Comparison of ENCODE assay signal across 7 cellular contexts in the genomic region with DNA sequence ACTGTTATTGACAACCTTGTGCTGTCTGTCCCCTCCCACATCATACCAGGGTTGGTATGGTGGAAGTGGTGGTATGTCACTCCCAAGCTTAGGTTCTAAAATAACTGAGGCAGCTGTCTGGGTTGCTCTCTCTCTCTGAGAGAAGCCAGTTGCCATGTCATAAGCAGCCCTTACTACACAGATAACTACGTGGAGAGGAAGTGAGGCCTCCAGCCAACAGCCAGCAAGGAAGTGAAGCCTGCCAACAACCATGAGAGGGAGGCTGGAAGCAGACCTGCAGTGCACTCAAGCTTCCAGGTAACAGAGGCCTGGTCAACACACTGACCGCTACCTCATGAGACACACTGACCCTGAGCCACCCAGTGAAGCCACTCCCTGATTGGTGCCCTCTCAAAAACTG. TPM values are rescaled to one million over a fixed set of nuclear protein-coding genes. Genes with fewer than 3 reads are reported as not detected.
DNase-seq lines count a peak whose midpoint lies in the region; ATAC-seq and TF ChIP-seq lines count a peak whose summit lies in the region.

No MANE protein-coding gene starts in this region.

- no peak overlapping the region for H3K9ac ChIP-seq in neuronal stem cell (ENCODE audit: low read depth, low read length, poor library complexity)

- WGBS in adrenal gland, 4 donors: 33 to 50% (median 43%) methylated on average over 2 of the region's 2 CpGs
- WGBS in neuronal stem cell (ENCODE audit: extremely low coverage in 2 of 2, insufficient read length in 2 of 2, insufficient replicate concordance in 1 of 2), 2 donors: no CpG with 5 or more reads among the region's 2 CpGs
- 57% methylated on average over 2 of the region's 2 CpGs; no CpG with 5 or more reads in 1 of the 2 donors for WGBS in transverse colon (ENCODE audit: low coverage in 1 of 2), 2 donors

- no peak overlapping the region for H3K4ac ChIP-seq in neuronal stem cell (ENCODE audit: low read length)

- no peak overlapping the region for H2AK5ac ChIP-seq in neuronal stem cell (ENCODE audit: low read depth, low read length)

- H3K23ac ChIP-seq in neuronal stem cell (ENCODE audit: low read depth, low read length, poor library complexity): no peak overlapping the region

- H2BK120ac ChIP-seq in neuronal stem cell (ENCODE audit: low read depth, low read length): no peak overlapping the region

- DNase-seq in adrenal gland: peak; percentile 37 to 81 (median 52)
- no peak for DNase-seq in neuronal stem cell (ENCODE audit: low spot score)
- no peak for DNase-seq in NCI-H187 treated with DMSO at 0.1 percent for 48 hours (lab: John Stamatoyannopoulos, UW)
- no peak for DNase-seq in Peyer's patch
- no peak for DNase-seq in transverse colon

- TF ChIP-seq POLR2A in adrenal gland (IDR thresholded peaks at IDR 0.05) (no peak), Peyer's patch (IDR thresholded peaks at IDR 0.05) (no peak), transverse colon (IDR thresholded peaks at IDR 0.05) (no peak)

- H2AFZ ChIP-seq in neuronal stem cell (ENCODE audit: low read length): no peak overlapping the region

- H4K8ac ChIP-seq in neuronal stem cell (ENCODE audit: low read depth, low read length): no peak overlapping the region

- H3K18ac ChIP-seq in neuronal stem cell (ENCODE audit: low read length): peak overlapping the region; percentile 27

- H3K79me1 ChIP-seq in neuronal stem cell (ENCODE audit: low read depth, low read length): peaks cover 3% of the 10 kb centered on the region

- H4K91ac ChIP-seq in neuronal stem cell (ENCODE audit: low read depth, low read length, poor library complexity): no peak overlapping the region

- H3K4me2 ChIP-seq in neuronal stem cell (ENCODE audit: insufficient read depth, low read length, poor library complexity, severe bottlenecking): no peak overlapping the region

- H3K4me1 ChIP-seq in adrenal gland (replicated peaks in 1 of 2): peaks cover 47 to 88% of the 10 kb centered on the region in 2 donors
- no peaks in the 10 kb centered on the region for H3K4me1 ChIP-seq in neuronal stem cell (ENCODE audit: control insufficient read depth in 2 of 2, insufficient read depth in 1 of 2, low read depth in 1 of 2, low read length in 2 of 2)
- H3K4me1 ChIP-seq in Peyer's patch: no peaks in the 10 kb centered on the region
- H3K4me1 ChIP-seq in transverse colon: peaks cover 0 to 8% (median 3%) of the 10 kb centered on the region in 4 donors

- H3K4me3 ChIP-seq in adrenal gland (no peak overlapping the region), neuronal stem cell (ENCODE audit: low read length in 2 of 2) (no peak overlapping the region), Peyer's patch (no peak overlapping the region), transverse colon (no peak overlapping the region)

- no peak overlapping the region for H3K14ac ChIP-seq in neuronal stem cell (ENCODE audit: low read length)

- no peak overlapping the region for H2BK15ac ChIP-seq in neuronal stem cell (ENCODE audit: low read length)

- ATAC-seq in GM19463 (IDR thresholded peaks at IDR 0.05; ENCODE audit: unreplicated experiment): peak; percentile 89
- peak; percentile 88 for ATAC-seq in HG03175 (IDR thresholded peaks at IDR 0.05; ENCODE audit: unreplicated experiment)

- H2BK12ac ChIP-seq in neuronal stem cell (ENCODE audit: low read length): no peak overlapping the region

- intact Hi-C loops in adrenal gland (cut with DNase I) (no loop called here), transverse colon (cut with DNase I; ENCODE audit: low total_unique reads) (no loop called here)

- in situ Hi-C loops in transverse colon (cut with MboI; ENCODE audit: low pct_ligation_motif_present in 1 of 4, low pct_unique_long_range_greater_than_20kb in 1 of 4, low sequenced_read_pairs in 3 of 4): no loop called here

- H3K27ac ChIP-seq in adrenal gland (peak overlapping the region in 3 of 5 donors; percentile 3 to 69 (median 17)), neuronal stem cell (replicated peaks; ENCODE audit: low read length) (no peak overlapping the region), Peyer's patch (no peak overlapping the region), transverse colon (no peak overlapping the region)

- no peak for TF ChIP-seq EP300 in transverse colon (IDR thresholded peaks at IDR 0.05; ENCODE audit: low read depth)

- H3K27me3 ChIP-seq in adrenal gland (no peaks in the 10 kb centered on the region), neuronal stem cell (ENCODE audit: control insufficient read depth in 3 of 3, insufficient read depth in 3 of 3, low read depth in 1 of 3, low read length in 3 of 3) (no peaks in the 10 kb centered on the region), Peyer's patch (no peaks in the 10 kb centered on the region), transverse colon (no peaks in the 10 kb centered on the region)

- TF ChIP-seq CTCF in adrenal gland (IDR thresholded peaks at IDR 0.05) (no peak), Peyer's patch (IDR thresholded peaks at IDR 0.05) (no peak), transverse colon (IDR thresholded peaks at IDR 0.05) (no peak)

- H3K9me3 ChIP-seq in adrenal gland (replicated peaks in 1 of 3): no peaks in the 10 kb centered on the region
- peaks cover 0 to 3% of the 10 kb centered on the region in 2 donors for H3K9me3 ChIP-seq in neuronal stem cell (replicated peaks in 1 of 2; ENCODE audit: control insufficient read depth in 2 of 2, insufficient read depth in 1 of 2, low read depth in 1 of 2, low read length in 2 of 2)
- no peaks in the 10 kb centered on the region for H3K9me3 ChIP-seq in Peyer's patch
- no peaks in the 10 kb centered on the region for H3K9me3 ChIP-seq in transverse colon

- no peak overlapping the region for H2BK5ac ChIP-seq in neuronal stem cell (ENCODE audit: low read length)

- H3K36me3 ChIP-seq in adrenal gland (replicated peaks in 1 of 2) (peaks cover 0 to 33% of the 10 kb centered on the region in 2 donors), neuronal stem cell (replicated peaks in 1 of 2; ENCODE audit: control insufficient read depth in 2 of 2, insufficient read depth in 2 of 2, low read length in 2 of 2) (peaks cover 3 to 93% of the 10 kb centered on the region in 2 donors), Peyer's patch (no peaks in the 10 kb centered on the region), transverse colon (no peaks in the 10 kb centered on the region)

RNA-seq across cellular contexts. Expression of gene CTNNAL1, which starts 18.6 kb away (rescaled TPM):
- total RNA-seq in adrenal gland (100 to 1,000 TPM; 182 to 817 (median 463) TPM), Peyer's patch (10 to 100 TPM in 1 of 4 donors, 1 to 10 TPM in 3; 4.4 to 40.4 (median 6.2) TPM), transverse colon (10 to 100 TPM in 1 of 4 donors, 1 to 10 TPM in 3; 6.0 to 12.1 (median 8.1) TPM)
- 100 to 1,000 TPM; 280 to 429 (median 282) TPM for polyA plus RNA-seq in adrenal gland
- 64.7 TPM for polyA plus RNA-seq in neuronal stem cell (2013, experiment 1 of 2)
- 66.2 TPM for polyA plus RNA-seq in neuronal stem cell (2013, experiment 2 of 2)

Comparison
In these comparisons a context has a peak if more than half of its experiments do, and no peak if none do; other contexts are left out.
1. DNase-seq: peak in adrenal gland (7 of 7); none in neuronal stem cell (single experiment), NCI-H187 treated with DMSO at 0.1 percent for 48 hours (single experiment), Peyer's patch (0 of 3) and transverse colon (single experiment).
2. H3K27ac ChIP-seq: peak in adrenal gland (3 of 5); none in neuronal stem cell (single experiment), Peyer's patch (0 of 4) and transverse colon (0 of 4).
3. RNA of gene CTNNAL1, which starts 18.6 kb away (total RNA-seq): 182 to 817 TPM in adrenal gland; 6.0 to 12.1 TPM in transverse colon and 4.4 to 40.4 TPM in Peyer's patch; every median in the first group is over 4 times any median in the second.